ENCODE assay signal across 2 cellular contexts in the genomic region with DNA sequence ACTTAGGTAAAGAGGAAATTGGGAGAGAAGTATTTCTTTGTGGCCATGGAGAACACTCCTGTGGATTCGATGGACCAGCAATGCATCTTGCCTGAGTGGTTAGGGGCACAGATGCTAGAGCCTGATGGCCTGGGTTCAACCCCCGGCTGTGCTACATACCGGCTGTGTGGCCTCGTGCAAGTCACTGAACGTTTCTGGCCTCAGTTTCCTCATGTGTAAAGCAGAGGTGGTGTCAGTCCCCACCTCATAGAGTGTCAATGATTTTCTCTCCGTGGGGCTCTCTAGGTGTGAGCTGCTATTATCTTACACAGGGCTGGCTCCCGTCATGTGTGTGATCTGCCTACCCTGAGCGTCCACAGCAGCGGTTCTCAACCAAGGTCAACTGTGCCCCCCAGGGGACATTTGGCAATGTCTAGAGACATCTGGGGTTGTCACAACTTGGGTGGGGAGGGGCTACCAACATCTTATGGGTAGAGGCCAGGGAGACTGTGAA.
TF ChIP-seq lines count a peak whose summit lies in the region.

No MANE protein-coding gene starts in this region.

TF ChIP-seq in GM23338, 12 proteins besides CTCF, POLR2A, EP300 and RAD21:
- TF ChIP-seq, protein P1, sequence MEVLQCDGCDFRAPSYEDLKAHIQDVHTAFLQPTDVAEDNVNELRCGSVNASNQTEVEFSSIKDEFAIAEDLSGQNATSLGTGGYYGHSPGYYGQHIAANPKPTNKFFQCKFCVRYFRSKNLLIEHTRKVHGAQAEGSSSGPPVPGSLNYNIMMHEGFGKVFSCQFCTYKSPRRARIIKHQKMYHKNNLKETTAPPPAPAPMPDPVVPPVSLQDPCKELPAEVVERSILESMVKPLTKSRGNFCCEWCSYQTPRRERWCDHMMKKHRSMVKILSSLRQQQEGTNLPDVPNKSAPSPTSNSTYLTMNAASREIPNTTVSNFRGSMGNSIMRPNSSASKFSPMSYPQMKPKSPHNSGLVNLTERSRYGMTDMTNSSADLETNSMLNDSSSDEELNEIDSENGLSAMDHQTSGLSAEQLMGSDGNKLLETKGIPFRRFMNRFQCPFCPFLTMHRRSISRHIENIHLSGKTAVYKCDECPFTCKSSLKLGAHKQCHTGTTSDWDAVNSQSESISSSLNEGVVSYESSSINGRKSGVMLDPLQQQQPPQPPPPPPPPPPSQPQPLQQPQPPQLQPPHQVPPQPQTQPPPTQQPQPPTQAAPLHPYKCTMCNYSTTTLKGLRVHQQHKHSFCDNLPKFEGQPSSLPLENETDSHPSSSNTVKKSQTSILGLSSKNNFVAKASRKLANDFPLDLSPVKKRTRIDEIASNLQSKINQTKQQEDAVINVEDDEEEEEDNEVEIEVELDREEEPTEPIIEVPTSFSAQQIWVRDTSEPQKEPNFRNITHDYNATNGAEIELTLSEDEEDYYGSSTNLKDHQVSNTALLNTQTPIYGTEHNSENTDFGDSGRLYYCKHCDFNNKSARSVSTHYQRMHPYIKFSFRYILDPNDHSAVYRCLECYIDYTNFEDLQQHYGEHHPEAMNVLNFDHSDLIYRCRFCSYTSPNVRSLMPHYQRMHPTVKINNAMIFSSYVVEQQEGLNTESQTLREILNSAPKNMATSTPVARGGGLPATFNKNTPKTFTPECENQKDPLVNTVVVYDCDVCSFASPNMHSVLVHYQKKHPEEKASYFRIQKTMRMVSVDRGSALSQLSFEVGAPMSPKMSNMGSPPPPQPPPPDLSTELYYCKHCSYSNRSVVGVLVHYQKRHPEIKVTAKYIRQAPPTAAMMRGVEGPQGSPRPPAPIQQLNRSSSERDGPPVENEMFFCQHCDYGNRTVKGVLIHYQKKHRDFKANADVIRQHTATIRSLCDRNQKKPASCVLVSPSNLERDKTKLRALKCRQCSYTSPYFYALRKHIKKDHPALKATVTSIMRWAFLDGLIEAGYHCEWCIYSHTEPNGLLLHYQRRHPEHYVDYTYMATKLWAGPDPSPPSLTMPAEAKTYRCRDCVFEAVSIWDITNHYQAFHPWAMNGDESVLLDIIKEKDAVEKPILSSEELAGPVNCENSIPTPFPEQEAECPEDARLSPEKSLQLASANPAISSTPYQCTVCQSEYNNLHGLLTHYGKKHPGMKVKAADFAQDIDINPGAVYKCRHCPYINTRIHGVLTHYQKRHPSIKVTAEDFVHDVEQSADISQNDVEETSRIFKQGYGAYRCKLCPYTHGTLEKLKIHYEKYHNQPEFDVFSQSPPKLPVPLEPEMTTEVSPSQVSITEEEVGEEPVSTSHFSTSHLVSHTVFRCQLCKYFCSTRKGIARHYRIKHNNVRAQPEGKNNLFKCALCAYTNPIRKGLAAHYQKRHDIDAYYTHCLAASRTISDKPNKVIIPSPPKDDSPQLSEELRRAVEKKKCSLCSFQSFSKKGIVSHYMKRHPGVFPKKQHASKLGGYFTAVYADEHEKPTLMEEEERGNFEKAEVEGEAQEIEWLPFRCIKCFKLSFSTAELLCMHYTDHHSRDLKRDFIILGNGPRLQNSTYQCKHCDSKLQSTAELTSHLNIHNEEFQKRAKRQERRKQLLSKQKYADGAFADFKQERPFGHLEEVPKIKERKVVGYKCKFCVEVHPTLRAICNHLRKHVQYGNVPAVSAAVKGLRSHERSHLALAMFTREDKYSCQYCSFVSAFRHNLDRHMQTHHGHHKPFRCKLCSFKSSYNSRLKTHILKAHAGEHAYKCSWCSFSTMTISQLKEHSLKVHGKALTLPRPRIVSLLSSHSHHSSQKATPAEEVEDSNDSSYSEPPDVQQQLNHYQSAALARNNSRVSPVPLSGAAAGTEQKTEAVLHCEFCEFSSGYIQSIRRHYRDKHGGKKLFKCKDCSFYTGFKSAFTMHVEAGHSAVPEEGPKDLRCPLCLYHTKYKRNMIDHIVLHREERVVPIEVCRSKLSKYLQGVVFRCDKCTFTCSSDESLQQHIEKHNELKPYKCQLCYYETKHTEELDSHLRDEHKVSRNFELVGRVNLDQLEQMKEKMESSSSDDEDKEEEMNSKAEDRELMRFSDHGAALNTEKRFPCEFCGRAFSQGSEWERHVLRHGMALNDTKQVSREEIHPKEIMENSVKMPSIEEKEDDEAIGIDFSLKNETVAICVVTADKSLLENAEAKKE (CRISPR knock-in tag; IDR thresholded peaks at IDR 0.05), result no peak
- TF ChIP-seq JUNB (IDR thresholded peaks at IDR 0.05; ENCODE audit: unreplicated experiment), result no peak
- TF ChIP-seq EZH2 (IDR thresholded peaks at IDR 0.05; ENCODE audit: low read depth, unreplicated experiment), result no peak
- no peak for TF ChIP-seq STAT1 (IDR thresholded peaks at IDR 0.05; ENCODE audit: unreplicated experiment)
- no peak for TF ChIP-seq ZNF331 (CRISPR knock-in tag; IDR thresholded peaks at IDR 0.05; ENCODE audit: low read depth)
- no peak for TF ChIP-seq EZH2phosphoT487 (IDR thresholded peaks at IDR 0.05; ENCODE audit: unreplicated experiment)
- TF ChIP-seq POLR2AphosphoS5 (IDR thresholded peaks at IDR 0.05; ENCODE audit: low read depth), result no peak
- TF ChIP-seq ZNF114 (CRISPR knock-in tag; IDR thresholded peaks at IDR 0.05), result no peak
- TF ChIP-seq NANOG (IDR thresholded peaks at IDR 0.05; ENCODE audit: borderline replicate concordance), result no peak
- TF ChIP-seq, protein P2, sequence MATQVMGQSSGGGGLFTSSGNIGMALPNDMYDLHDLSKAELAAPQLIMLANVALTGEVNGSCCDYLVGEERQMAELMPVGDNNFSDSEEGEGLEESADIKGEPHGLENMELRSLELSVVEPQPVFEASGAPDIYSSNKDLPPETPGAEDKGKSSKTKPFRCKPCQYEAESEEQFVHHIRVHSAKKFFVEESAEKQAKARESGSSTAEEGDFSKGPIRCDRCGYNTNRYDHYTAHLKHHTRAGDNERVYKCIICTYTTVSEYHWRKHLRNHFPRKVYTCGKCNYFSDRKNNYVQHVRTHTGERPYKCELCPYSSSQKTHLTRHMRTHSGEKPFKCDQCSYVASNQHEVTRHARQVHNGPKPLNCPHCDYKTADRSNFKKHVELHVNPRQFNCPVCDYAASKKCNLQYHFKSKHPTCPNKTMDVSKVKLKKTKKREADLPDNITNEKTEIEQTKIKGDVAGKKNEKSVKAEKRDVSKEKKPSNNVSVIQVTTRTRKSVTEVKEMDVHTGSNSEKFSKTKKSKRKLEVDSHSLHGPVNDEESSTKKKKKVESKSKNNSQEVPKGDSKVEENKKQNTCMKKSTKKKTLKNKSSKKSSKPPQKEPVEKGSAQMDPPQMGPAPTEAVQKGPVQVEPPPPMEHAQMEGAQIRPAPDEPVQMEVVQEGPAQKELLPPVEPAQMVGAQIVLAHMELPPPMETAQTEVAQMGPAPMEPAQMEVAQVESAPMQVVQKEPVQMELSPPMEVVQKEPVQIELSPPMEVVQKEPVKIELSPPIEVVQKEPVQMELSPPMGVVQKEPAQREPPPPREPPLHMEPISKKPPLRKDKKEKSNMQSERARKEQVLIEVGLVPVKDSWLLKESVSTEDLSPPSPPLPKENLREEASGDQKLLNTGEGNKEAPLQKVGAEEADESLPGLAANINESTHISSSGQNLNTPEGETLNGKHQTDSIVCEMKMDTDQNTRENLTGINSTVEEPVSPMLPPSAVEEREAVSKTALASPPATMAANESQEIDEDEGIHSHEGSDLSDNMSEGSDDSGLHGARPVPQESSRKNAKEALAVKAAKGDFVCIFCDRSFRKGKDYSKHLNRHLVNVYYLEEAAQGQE (IDR thresholded peaks at IDR 0.05; ENCODE audit: unreplicated experiment), result no peak

TF ChIP-seq in HepG2, 621 proteins besides CTCF, POLR2A, EP300 and RAD21 (continues in another document):
- TF ChIP-seq HOXD1 (CRISPR knock-in tag; IDR thresholded peaks at IDR 0.05), result 0 out of 2 replicates have a peak, but pooled peaks have one; percentile 14
- 0 out of 2 replicates have a peak, but pooled peaks have one; percentile 29 for TF ChIP-seq ZNF430 (CRISPR knock-in tag; IDR thresholded peaks at IDR 0.05)
- 0 out of 2 replicates have a peak, but pooled peaks have one; percentile 2 for TF ChIP-seq ARNT2 (CRISPR knock-in tag; IDR thresholded peaks at IDR 0.05; ENCODE audit: low read depth)
- peak; percentile 5 for TF ChIP-seq U2AF1 (optimal IDR thresholded peaks at IDR 0.05; ENCODE audit: low read depth, low read length)
- TF ChIP-seq ELF1 (CRISPR knock-in tag; IDR thresholded peaks at IDR 0.05), result no peak
- 0 out of 2 replicates have a peak, but pooled peaks have one; percentile 9 for TF ChIP-seq ZNF451 (CRISPR knock-in tag; IDR thresholded peaks at IDR 0.05)
- peak; percentile 63; the same call in 1 of the 2 replicates for TF ChIP-seq ZNF33A (CRISPR knock-in tag; IDR thresholded peaks at IDR 0.05; ENCODE audit: borderline replicate concordance)
- TF ChIP-seq ZNF17 (CRISPR knock-in tag; IDR thresholded peaks at IDR 0.05), result no peak
- TF ChIP-seq SRSF1 (optimal IDR thresholded peaks at IDR 0.05; ENCODE audit: low read depth, low read length), result peak; percentile 29
- TF ChIP-seq ZNF670 (CRISPR knock-in tag; IDR thresholded peaks at IDR 0.05; ENCODE audit: borderline replicate concordance), result peak; percentile 42; the same call in 1 of the 2 replicates
- TF ChIP-seq MTF2 (CRISPR knock-in tag; IDR thresholded peaks at IDR 0.05; ENCODE audit: borderline replicate concordance), result 0 out of 2 replicates have a peak, but pooled peaks have one; percentile 31
- TF ChIP-seq GMEB1 (CRISPR knock-in tag; IDR thresholded peaks at IDR 0.05; ENCODE audit: borderline replicate concordance), result no peak
- TF ChIP-seq ZNF768 (CRISPR knock-in tag; IDR thresholded peaks at IDR 0.05), result peak; percentile 75; the same call in 1 of the 2 replicates
- TF ChIP-seq PRDM15 (CRISPR knock-in tag; IDR thresholded peaks at IDR 0.05), result no peak
- no peak; the same call in 1 of the 2 replicates for TF ChIP-seq YEATS4 (CRISPR knock-in tag; IDR thresholded peaks at IDR 0.05; ENCODE audit: borderline replicate concordance)
- TF ChIP-seq CBX1 (IDR thresholded peaks at IDR 0.05; ENCODE audit: low read depth), result peak; percentile 35
- TF ChIP-seq ZSCAN30 (CRISPR knock-in tag; IDR thresholded peaks at IDR 0.05), result 0 out of 2 replicates have a peak, but pooled peaks have one; percentile 56
- no peak for TF ChIP-seq CENPBD1 (CRISPR knock-in tag; IDR thresholded peaks at IDR 0.05; ENCODE audit: borderline replicate concordance, low read depth)
- 0 out of 2 replicates have a peak, but pooled peaks have one; percentile 23 for TF ChIP-seq MYNN (CRISPR knock-in tag; IDR thresholded peaks at IDR 0.05; ENCODE audit: low read depth)
- 0 out of 2 replicates have a peak, but pooled peaks have one; percentile 18 for TF ChIP-seq SIX4 (CRISPR knock-in tag; IDR thresholded peaks at IDR 0.05)
- TF ChIP-seq ZBTB7A (CRISPR knock-in tag; IDR thresholded peaks at IDR 0.05), result 0 out of 2 replicates have a peak, but pooled peaks have one; percentile 7
- TF ChIP-seq ZFP36L1 (CRISPR knock-in tag; IDR thresholded peaks at IDR 0.05), result 0 out of 2 replicates have a peak, but pooled peaks have one; percentile 13
- TF ChIP-seq ZNF557 (CRISPR knock-in tag; IDR thresholded peaks at IDR 0.05), result no peak
- no peak for TF ChIP-seq CSRNP1 (CRISPR knock-in tag; IDR thresholded peaks at IDR 0.05)
- TF ChIP-seq, protein P3, sequence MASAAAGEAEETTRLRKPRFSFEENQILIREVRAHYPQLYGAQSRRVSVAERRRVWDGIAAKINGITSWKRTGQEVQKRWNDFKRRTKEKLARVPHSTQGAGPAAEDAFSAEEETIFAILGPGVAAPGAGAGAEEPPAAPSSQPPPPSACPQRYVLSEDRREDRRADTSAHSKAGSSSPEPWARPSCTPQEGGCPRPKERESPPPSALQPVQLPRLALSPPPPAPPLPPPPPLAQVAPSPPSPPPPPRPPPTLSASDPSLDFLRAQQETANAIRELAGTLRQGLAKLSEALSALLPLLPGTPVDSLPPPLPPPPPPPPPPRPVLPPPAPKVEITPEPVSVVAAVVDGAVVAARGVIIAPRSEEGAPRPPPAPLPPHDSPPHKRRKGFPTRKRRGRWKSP (CRISPR knock-in tag; IDR thresholded peaks at IDR 0.05), result no peak
- peak; percentile 22; the same call in 1 of the 2 replicates for TF ChIP-seq MEIS2 (CRISPR knock-in tag; IDR thresholded peaks at IDR 0.05)
